1 cellular context compared by ENCODE assay signal in the genomic region with DNA sequence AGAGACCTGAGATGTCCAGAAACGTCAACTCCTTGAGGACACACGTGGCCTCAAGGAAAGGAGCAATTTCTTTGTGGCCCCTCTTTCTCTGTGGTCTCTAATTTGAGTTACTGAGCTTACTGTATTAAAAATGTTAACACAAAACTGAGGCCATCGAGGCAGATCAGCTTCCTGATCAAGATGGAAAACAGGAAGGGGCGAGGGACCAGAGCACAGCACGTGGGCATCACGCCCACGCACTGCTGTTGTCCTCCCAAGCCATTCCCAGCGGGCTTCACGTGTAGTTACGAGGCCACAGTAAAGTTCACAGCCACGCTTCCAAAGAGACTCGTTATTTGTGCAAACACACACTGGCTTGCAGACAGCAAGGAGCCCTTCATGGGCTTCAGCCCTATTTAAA.
TF ChIP-seq lines count a peak whose summit lies in the region.

No MANE protein-coding gene starts in this region.

TF ChIP-seq in K562, 482 proteins besides CTCF, POLR2A, EP300 and RAD21 (continued from another document):
- TF ChIP-seq, protein P1, sequence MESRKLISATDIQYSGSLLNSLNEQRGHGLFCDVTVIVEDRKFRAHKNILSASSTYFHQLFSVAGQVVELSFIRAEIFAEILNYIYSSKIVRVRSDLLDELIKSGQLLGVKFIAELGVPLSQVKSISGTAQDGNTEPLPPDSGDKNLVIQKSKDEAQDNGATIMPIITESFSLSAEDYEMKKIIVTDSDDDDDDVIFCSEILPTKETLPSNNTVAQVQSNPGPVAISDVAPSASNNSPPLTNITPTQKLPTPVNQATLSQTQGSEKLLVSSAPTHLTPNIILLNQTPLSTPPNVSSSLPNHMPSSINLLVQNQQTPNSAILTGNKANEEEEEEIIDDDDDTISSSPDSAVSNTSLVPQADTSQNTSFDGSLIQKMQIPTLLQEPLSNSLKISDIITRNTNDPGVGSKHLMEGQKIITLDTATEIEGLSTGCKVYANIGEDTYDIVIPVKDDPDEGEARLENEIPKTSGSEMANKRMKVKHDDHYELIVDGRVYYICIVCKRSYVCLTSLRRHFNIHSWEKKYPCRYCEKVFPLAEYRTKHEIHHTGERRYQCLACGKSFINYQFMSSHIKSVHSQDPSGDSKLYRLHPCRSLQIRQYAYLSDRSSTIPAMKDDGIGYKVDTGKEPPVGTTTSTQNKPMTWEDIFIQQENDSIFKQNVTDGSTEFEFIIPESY (CRISPR knock-in tag; IDR thresholded peaks at IDR 0.05): no peak
- TF ChIP-seq WHSC1 (IDR thresholded peaks at IDR 0.05; ENCODE audit: low read length) (no peak), NFATC3 (IDR thresholded peaks at IDR 0.05) (no peak), TOE1 (IDR thresholded peaks at IDR 0.05; ENCODE audit: borderline replicate concordance) (no peak), TOE1 (CRISPR knock-in tag; IDR thresholded peaks at IDR 0.05; ENCODE audit: borderline replicate concordance, low read depth) (no peak), EP400 (IDR thresholded peaks at IDR 0.05) (no peak)
